ENCODE assay signal across 21 cellular contexts in the genomic region with DNA sequence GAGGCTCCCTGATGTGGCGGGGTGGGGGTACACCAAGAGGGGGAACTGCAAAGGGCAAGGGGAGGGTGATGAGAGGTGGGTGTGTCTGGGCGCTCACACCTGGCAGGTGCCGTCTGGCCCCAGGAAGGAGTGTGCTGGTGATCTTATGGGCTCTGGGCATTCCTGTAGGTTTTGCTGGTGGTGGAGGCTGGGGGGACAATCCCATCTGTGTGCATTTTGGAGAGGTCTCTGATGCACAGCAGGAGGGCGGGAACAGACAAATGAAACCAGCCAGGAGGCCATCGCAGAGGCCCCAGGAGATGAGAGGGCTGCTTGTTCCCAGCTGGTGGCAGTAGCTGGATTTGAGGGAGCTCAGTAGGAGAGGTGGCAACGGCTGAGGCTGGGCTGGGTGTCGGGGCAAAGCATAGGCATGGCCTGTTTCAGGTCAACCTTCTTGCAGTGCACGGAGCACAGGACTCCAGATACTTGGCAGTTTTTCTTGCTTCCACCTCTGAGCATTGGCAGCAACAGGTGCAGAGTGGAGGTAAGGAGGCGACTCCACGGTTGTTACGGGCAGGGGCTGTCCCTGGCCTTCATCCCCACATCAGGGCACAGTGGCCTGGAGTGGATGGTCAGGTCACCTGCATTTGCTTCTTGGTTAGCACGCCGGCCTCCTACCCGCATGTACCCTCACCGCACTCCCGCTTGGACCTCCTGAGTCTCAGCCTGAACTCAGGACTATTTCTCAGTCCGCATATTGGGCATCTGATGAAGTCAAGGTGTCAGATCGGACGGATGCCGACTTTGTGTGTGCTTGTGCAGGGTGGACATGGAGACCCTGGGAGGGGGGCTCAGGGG.
A peak's percentile ranks its signal among the peaks of the same experiment; 100 is the strongest.
DNase-seq lines count a peak whose midpoint lies in the region; ATAC-seq and TF ChIP-seq lines count a peak whose summit lies in the region.
"Had no signal": no experiment of that assay in that cellular context is flagged by ENCODE, and none has a peak within 500 bp of the region (broad histone marks: within the 10 kb centered on the region; RNA-seq: fewer than 3 reads in every experiment).

No MANE protein-coding gene starts in this region.

- no peaks in the 10 kb centered on the region for H3K4me1 ChIP-seq in gastroesophageal sphincter
- H3K4me1 ChIP-seq: SJSA1 had no signal

- no peak overlapping the region for H3K4me3 Mint-ChIP-seq in activated T-cell treated with anti-CD3 and anti-CD28 coated beads, Interleukin-2, amount 50 U/mL, for 24 hours
- H3K4me3 Mint-ChIP-seq in WTC11 (no peak overlapping the region), type B pancreatic cell (no peak overlapping the region)
- H3K4me3 Mint-ChIP-seq: activated CD8-positive, alpha-beta T cell treated with anti-CD3 and anti-CD28 coated beads for 36 hours; IgD-negative memory B cell had no signal

- no peaks in the 10 kb centered on the region for H3K27me3 ChIP-seq in gastroesophageal sphincter
- H3K27me3 ChIP-seq: ovary had no signal

- TF ChIP-seq POLR2A in gastroesophageal sphincter (IDR thresholded peaks at IDR 0.05), result no peak

- no peak overlapping the region for H3K27ac ChIP-seq in gastroesophageal sphincter
- H3K27ac ChIP-seq: epithelial cell of prostate, HL-60, ovary, SJSA1 had no signal

- 90 to 95% methylated on average over 11 to 13 of the region's 20 CpGs for WGBS in gastroesophageal sphincter (ENCODE audit: low coverage in 1 of 2), 2 donors

- CTCF ChIA-PET in WTC11 (lab: Charles Lee), result no interaction called here

- peak; percentile 22 for DNase-seq in activated T-cell treated with anti-CD3 and anti-CD28 coated beads, Interleukin-2, amount 50 U/mL, for 24 hours
- no peak for DNase-seq in activated T-cell treated with anti-CD3 and anti-CD28 coated beads for 4 hours
- DNase-seq in WTC11 (ENCODE audit: low spot score), result peak; percentile 3
- peak; percentile 35 for DNase-seq in left lobe of liver (ENCODE audit: low spot score)
- DNase-seq in type B pancreatic cell (ENCODE audit: extremely low spot score, unreplicated experiment), result peak; percentile 60
- no peak for DNase-seq in NOMO-1 treated with DMSO at 0.1 percent for 48 hours (lab: John Stamatoyannopoulos, UW; ENCODE audit: unreplicated experiment)
- DNase-seq: ACHN; activated CD8-positive, alpha-beta T cell treated with anti-CD3 and anti-CD28 coated beads for 36 hours; foreskin fibroblast; GF-D8; naive B cell; NCI-H1436 treated with DMSO at 0.1 percent for 48 hours; PC-3 had no signal

- H3K27ac Mint-ChIP-seq in activated T-cell treated with anti-CD3 and anti-CD28 coated beads, Interleukin-2, amount 50 U/mL, for 24 hours, result no peak overlapping the region
- no peak overlapping the region for H3K27ac Mint-ChIP-seq in WTC11
- no peak overlapping the region for H3K27ac Mint-ChIP-seq in type B pancreatic cell
- H3K27ac Mint-ChIP-seq: activated CD8-positive, alpha-beta T cell treated with anti-CD3 and anti-CD28 coated beads for 36 hours; IgD-negative memory B cell had no signal

- H3K9me3 ChIP-seq in gastroesophageal sphincter, result no peaks in the 10 kb centered on the region
- H3K9me3 ChIP-seq: ovary, SJSA1 had no signal

- no peak for TF ChIP-seq CTCF in WTC11 (IDR thresholded peaks at IDR 0.05)
- TF ChIP-seq CTCF in type B pancreatic cell (conservative IDR thresholded peaks at IDR 0.05), result no peak
- TF ChIP-seq CTCF in gastroesophageal sphincter (IDR thresholded peaks at IDR 0.05), result no peak

- H3K9me3 Mint-ChIP-seq in activated T-cell treated with anti-CD3 and anti-CD28 coated beads, Interleukin-2, amount 50 U/mL, for 24 hours, result peaks cover 7% of the 10 kb centered on the region
- H3K9me3 Mint-ChIP-seq in WTC11 (peaks cover 21% of the 10 kb centered on the region), type B pancreatic cell (no peaks in the 10 kb centered on the region)
- H3K9me3 Mint-ChIP-seq: activated CD8-positive, alpha-beta T cell treated with anti-CD3 and anti-CD28 coated beads for 36 hours had no signal

- POLR2A ChIA-PET in WTC11 (lab: Charles Lee), result no interaction called here

- ATAC-seq in WTC11 (no peak), left lobe of liver (no peak), gastroesophageal sphincter (no peak), HG02973 (IDR thresholded peaks at IDR 0.05; ENCODE audit: unreplicated experiment) (no peak)
- ATAC-seq: activated CD8-positive, alpha-beta T cell treated with anti-CD3 and anti-CD28 coated beads for 36 hours; PC-3; right cardiac atrium had no signal

- H3K36me3 ChIP-seq in gastroesophageal sphincter, result no peaks in the 10 kb centered on the region
- H3K36me3 ChIP-seq: ovary, SJSA1 had no signal

- no peaks in the 10 kb centered on the region for H3K4me1 Mint-ChIP-seq in activated T-cell treated with anti-CD3 and anti-CD28 coated beads, Interleukin-2, amount 50 U/mL, for 24 hours (ENCODE audit: low read depth)
- no peaks in the 10 kb centered on the region for H3K4me1 Mint-ChIP-seq in WTC11
- H3K4me1 Mint-ChIP-seq in type B pancreatic cell (ENCODE audit: unreplicated experiment), result peaks cover 4% of the 10 kb centered on the region
- H3K4me1 Mint-ChIP-seq: IgD-negative memory B cell had no signal

- no peaks in the 10 kb centered on the region for H3K27me3 Mint-ChIP-seq in activated T-cell treated with anti-CD3 and anti-CD28 coated beads, Interleukin-2, amount 50 U/mL, for 24 hours
- H3K27me3 Mint-ChIP-seq in WTC11 (ENCODE audit: low read depth) (no peaks in the 10 kb centered on the region; the same call in 1 of the 2 replicates), type B pancreatic cell (peaks cover 5% of the 10 kb centered on the region)
- H3K27me3 Mint-ChIP-seq: activated CD8-positive, alpha-beta T cell treated with anti-CD3 and anti-CD28 coated beads for 36 hours had no signal

- H3K4me3 ChIP-seq in gastroesophageal sphincter, result no peak overlapping the region
- H3K4me3 ChIP-seq: ovary, SJSA1 had no signal

- H3K36me3 Mint-ChIP-seq in activated T-cell treated with anti-CD3 and anti-CD28 coated beads, Interleukin-2, amount 50 U/mL, for 24 hours (ENCODE audit: low read depth), result no peaks in the 10 kb centered on the region
- H3K36me3 Mint-ChIP-seq in WTC11 (peaks cover 12% of the 10 kb centered on the region), type B pancreatic cell (peaks cover 3% of the 10 kb centered on the region)
- H3K36me3 Mint-ChIP-seq: IgD-negative memory B cell, naive B cell had no signal

- no peak for TF ChIP-seq EP300 in gastroesophageal sphincter (IDR thresholded peaks at IDR 0.05)

TF ChIP-seq in WTC11, 78 proteins besides CTCF, POLR2A, EP300 and RAD21:
- TF ChIP-seq IRF2 (CRISPR knock-in tag; IDR thresholded peaks at IDR 0.05; ENCODE audit: borderline replicate concordance, low read depth), result no peak
TF ChIP-seq in WTC11: peak in this region for 0.

Comparison
In these comparisons a context has a peak if more than half of its experiments do, and no peak if none do; other contexts are left out.
1. DNase-seq: peak in activated T-cell treated with anti-CD3 and anti-CD28 coated beads, Interleukin-2, amount 50 U/mL, for 24 hours (single experiment), WTC11 (single experiment), left lobe of liver (single experiment) and type B pancreatic cell (single experiment); none in activated T-cell treated with anti-CD3 and anti-CD28 coated beads for 4 hours (single experiment) and NOMO-1 treated with DMSO at 0.1 percent for 48 hours (single experiment).